In the genomic region with DNA sequence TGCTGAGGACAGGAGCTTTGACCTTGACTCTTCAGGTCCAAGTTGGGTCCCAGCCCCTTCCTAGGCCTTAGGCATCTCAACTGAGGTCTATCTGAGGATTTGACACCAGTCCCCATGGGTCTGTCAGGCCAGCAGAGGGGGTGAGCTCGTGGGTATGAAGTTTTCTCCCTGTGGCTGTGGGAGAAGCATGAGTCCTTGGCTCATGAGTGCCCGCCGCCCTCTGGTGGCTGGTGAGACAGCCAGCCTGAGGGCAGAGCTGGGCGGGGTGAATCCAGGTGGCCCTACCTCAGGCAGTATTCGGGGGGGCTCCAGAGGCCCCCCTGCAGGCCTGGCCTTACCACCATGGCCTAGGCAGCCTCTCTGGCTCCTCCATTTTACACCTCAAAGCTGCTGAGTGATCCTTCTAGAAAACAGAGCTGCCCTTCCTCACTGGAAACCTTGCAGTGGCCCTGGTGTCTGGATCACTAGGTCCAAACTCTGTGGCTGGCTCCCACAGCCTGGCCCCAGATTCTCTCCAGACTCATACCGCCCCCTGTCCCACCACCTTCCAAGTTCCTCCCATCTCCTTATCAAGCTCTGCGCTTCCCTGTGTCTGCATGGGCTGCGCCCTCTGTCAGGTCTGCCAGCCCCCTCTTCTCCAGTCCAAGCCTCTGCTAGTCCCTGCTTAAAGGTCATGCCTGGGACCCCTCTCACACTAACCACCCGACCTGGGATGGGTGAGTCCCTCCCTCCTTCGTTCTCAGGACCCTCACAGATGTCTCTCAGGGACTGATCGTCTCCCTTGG, we compare ENCODE assay signal across 9 cellular contexts. TPM values are rescaled to one million over a fixed set of nuclear protein-coding genes. Genes with fewer than 3 reads are reported as not detected.
DNase-seq lines count a peak whose midpoint lies in the region; ATAC-seq and TF ChIP-seq lines count a peak whose summit lies in the region.
"Had no signal": no experiment of that assay in that cellular context is flagged by ENCODE, and none has a peak within 500 bp of the region (broad histone marks: within the 10 kb centered on the region; RNA-seq: fewer than 3 reads in every experiment).

No MANE protein-coding gene starts in this region.

- WGBS in lower leg skin, 2 donors, result 41 to 46% methylated on average over 11 of the region's 11 CpGs

- TF ChIP-seq CTCF in lower leg skin (IDR thresholded peaks at IDR 0.05), result peak in 1 of 3 donors; percentile 94

- no peak for TF ChIP-seq POLR2A in lower leg skin (IDR thresholded peaks at IDR 0.05)

- intact Hi-C loops in lower leg skin (cut with DNase I; ENCODE audit: low total_unique reads), result loop anchor here (5.0 kb wide), 1 partner anchor 141 kb away; no protein-coding TSS in a partner anchor

- DNase-seq in DMS153 treated with DMSO at 0.1 percent for 48 hours (lab: John Stamatoyannopoulos, UW; ENCODE audit: unreplicated experiment) (peak; percentile 1), NCI-H748 treated with DMSO at 0.1 percent for 48 hours (lab: John Stamatoyannopoulos, UW) (peak; percentile 7), dedifferentiated amniotic fluid mesenchymal stem cell (ENCODE audit: extremely low spot score) (peak; percentile 80), lower leg skin (ENCODE audit: low spot score in 2 of 2) (peak; percentile 71 to 95)
- DNase-seq in activated CD4-positive, alpha-beta T cell treated with anti-CD3 and anti-CD28 coated beads, Interleukin-2, amount 50 U/mL, for 24 hours (ENCODE audit: low read depth in 1 of 2, low spot score in 1 of 2), result peak; percentile 58 to 73
- peak; percentile 64 to 76 (median 76) for DNase-seq in stimulated activated CD4-positive, alpha-beta T cell treated with anti-CD3 and anti-CD28 coated beads, TNF-alpha, amount 100 ng/mL, for 4 hours (ENCODE audit: low read depth in 3 of 3)

- ATAC-seq in HG02798 (IDR thresholded peaks at IDR 0.05; ENCODE audit: poor library complexity, unreplicated experiment) (peak; percentile 65), HG02759 (IDR thresholded peaks at IDR 0.05; ENCODE audit: unreplicated experiment) (no peak)

- no peak overlapping the region for H3K4me3 ChIP-seq in lower leg skin (ENCODE audit: low read depth, poor library complexity, severe bottlenecking)

RNA-seq across cellular contexts. Expression of a gene that starts 16.1 kb away (rescaled TPM):
- not detected for total RNA-seq in lower leg skin
- total RNA-seq: activated CD8-positive, alpha-beta memory T cell treated with anti-CD3 and anti-CD28 coated beads for 36 hours had no signal

RNA-seq across cellular contexts. Expression of a gene that starts 22.8 kb away (rescaled TPM):
- 10 to 100 TPM in 2 of 4 donors, 1 to 10 TPM in 2; 6.6 to 16.2 (median 10.9) TPM for total RNA-seq in lower leg skin

RNA-seq across cellular contexts. Expression of a gene that starts 31.0 kb away (rescaled TPM):
- total RNA-seq in lower leg skin, result 10 to 100 TPM; 32.4 to 41.7 (median 35.3) TPM

RNA-seq across cellular contexts. Expression of a gene that starts 40.7 kb away (rescaled TPM):
- total RNA-seq in lower leg skin, result 10 to 100 TPM; 51.0 to 77.2 (median 60.8) TPM

Comparison
In these comparisons a context has a peak if more than half of its experiments do, and no peak if none do; other contexts are left out.
1. DNase-seq: peak in every context shown above with its lines; median percentile 83 in lower leg skin; 80 in dedifferentiated amniotic fluid mesenchymal stem cell; 76 in stimulated activated CD4-positive, alpha-beta T cell treated with anti-CD3 and anti-CD28 coated beads, TNF-alpha, amount 100 ng/mL, for 4 hours; 66 in activated CD4-positive, alpha-beta T cell treated with anti-CD3 and anti-CD28 coated beads, Interleukin-2, amount 50 U/mL, for 24 hours; 7 in NCI-H748 treated with DMSO at 0.1 percent for 48 hours; 1 in DMS153 treated with DMSO at 0.1 percent for 48 hours.